23 cellular contexts compared by ENCODE assay signal in the genomic region with DNA sequence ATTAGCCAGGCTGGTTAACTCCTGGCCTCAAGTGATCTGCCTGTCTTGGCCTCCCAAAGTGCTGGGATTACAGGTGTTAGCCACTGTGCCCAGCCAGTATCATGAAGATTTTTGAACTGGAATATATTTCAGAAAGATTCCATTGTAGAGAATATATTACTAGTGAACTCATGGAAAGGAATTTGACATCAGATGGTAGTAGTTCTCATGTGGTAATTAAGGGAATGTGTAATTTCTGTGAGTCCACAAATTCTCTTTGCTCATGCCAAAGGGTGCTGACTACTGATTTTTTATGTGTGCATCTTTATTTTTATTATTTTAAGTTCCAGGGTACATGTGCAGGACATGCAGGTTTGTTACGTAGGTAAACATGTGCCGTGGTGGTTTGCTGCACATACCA. TPM values are rescaled to one million over a fixed set of nuclear protein-coding genes. Genes with fewer than 3 reads are reported as not detected.
A peak's percentile ranks its signal among the peaks of the same experiment; 100 is the strongest.
DNase-seq lines count a peak whose midpoint lies in the region; ATAC-seq and TF ChIP-seq lines count a peak whose summit lies in the region.
"Had no signal": no experiment of that assay in that cellular context is flagged by ENCODE, and none has a peak within 500 bp of the region (broad histone marks: within the 10 kb centered on the region; RNA-seq: fewer than 3 reads in every experiment).

No MANE protein-coding gene starts in this region.

- H3K9me3 ChIP-seq in mucosa of descending colon, result no peaks in the 10 kb centered on the region
- H3K9me3 ChIP-seq in MM.1S (replicated peaks; ENCODE audit: insufficient read depth, low read length), result no peaks in the 10 kb centered on the region
- H3K9me3 ChIP-seq: Peyer's patch, SJCRH30 had no signal

- no peaks in the 10 kb centered on the region for H3K4me1 ChIP-seq in mucosa of descending colon (ENCODE audit: low read depth)
- H3K4me1 ChIP-seq in MM.1S (ENCODE audit: low read length), result peaks cover 4% of the 10 kb centered on the region
- H3K4me1 ChIP-seq: Peyer's patch, SJCRH30 had no signal

- H2AFZ ChIP-seq in MM.1S (ENCODE audit: low read length), result no peak overlapping the region

- H3K27ac ChIP-seq in dorsolateral prefrontal cortex, result no peak overlapping the region
- no peak overlapping the region for H3K27ac ChIP-seq in MM.1S (ENCODE audit: low read length)
- H3K27ac ChIP-seq: HL-60, KMS-11, Peyer's patch, SJCRH30 had no signal

- no peak for TF ChIP-seq CTCF in mucosa of descending colon (IDR thresholded peaks at IDR 0.05)
- TF ChIP-seq CTCF in dorsolateral prefrontal cortex (IDR thresholded peaks at IDR 0.05 in 54 of 56, conservative IDR thresholded peaks at IDR 0.05 in 2 of 56; ENCODE audit: low read depth in 1 of 56, partially characterized antibody in 56 of 56), result no peak
- no peak for TF ChIP-seq CTCF in MM.1S (IDR thresholded peaks at IDR 0.05; ENCODE audit: low read length)

- peaks cover 18% of the 10 kb centered on the region; the same call in 1 of the 2 replicates for H4K20me1 ChIP-seq in MM.1S (ENCODE audit: insufficient read depth, low read length)

- no peak overlapping the region for H3K4me2 ChIP-seq in MM.1S (ENCODE audit: low read depth, low read length)
- H3K4me2 ChIP-seq: KMS-11 had no signal

- peaks cover 86% of the 10 kb centered on the region for H3K79me2 ChIP-seq in MM.1S (ENCODE audit: low read length)

- H3K4me3 ChIP-seq in mucosa of descending colon (no peak overlapping the region), dorsolateral prefrontal cortex (no peak overlapping the region), MM.1S (ENCODE audit: low read length) (no peak overlapping the region)
- H3K4me3 ChIP-seq: Peyer's patch, SJCRH30 had no signal

- no peaks in the 10 kb centered on the region for H3K36me3 ChIP-seq in mucosa of descending colon (ENCODE audit: low read depth)
- H3K36me3 ChIP-seq in MM.1S (replicated peaks; ENCODE audit: insufficient read depth, low read length), result peaks cover 21% of the 10 kb centered on the region; the same call in 1 of the 2 replicates
- H3K36me3 ChIP-seq: Peyer's patch had no signal

- DNase-seq in AG08396 (ENCODE audit: low spot score) (peak; percentile 32), GM04503 (ENCODE audit: low read depth) (peak; percentile 38), astrocyte of the hippocampus (ENCODE audit: low read depth, low spot score) (peak; percentile 16), iris pigment epithelial cell (ENCODE audit: low read depth) (peak; percentile 20), mucosa of descending colon (no peak), dorsolateral prefrontal cortex (no peak), MM.1S (no peak), germinal center (ENCODE audit: low spot score) (no peak)
- DNase-seq: CD4-positive, CD25-positive, alpha-beta regulatory T cell; DMS79; H7; NCI-H1105; NCI-H2029 treated with DMSO at 0.1 percent for 48 hours; NCI-H226; NCI-H524; NCI-H774; NK-92 treated with Interleukin-12 subunit alpha and Interleukin-12 subunit beta, amount 100 ng/mL, for 24 hours; Peyer's patch; SJCRH30; T-helper 1 cell had no signal

- intact Hi-C loops in mucosa of descending colon (cut with DNase I, micrococcal nuclease), result no loop called here
- intact Hi-C loops in dorsolateral prefrontal cortex (cut with DNase I), result no loop called here

- H3K9ac ChIP-seq in MM.1S (ENCODE audit: low read length), result no peak overlapping the region
- H3K9ac ChIP-seq: KMS-11 had no signal

- no peaks in the 10 kb centered on the region for H3K9me2 ChIP-seq in MM.1S (replicated peaks; ENCODE audit: insufficient read depth, low read length)

- no peak for ATAC-seq in mucosa of descending colon
- ATAC-seq: HepG2 had no signal

- peaks cover 2% of the 10 kb centered on the region; the same call in 1 of the 2 replicates for H3F3A ChIP-seq in MM.1S (ENCODE audit: insufficient read depth, low read length)

- peaks cover 0 to 6% (median 0%) of the 10 kb centered on the region in 45 donors for H3K27me3 ChIP-seq in dorsolateral prefrontal cortex
- H3K27me3 ChIP-seq in MM.1S (replicated peaks; ENCODE audit: insufficient read depth, low read length), result no peaks in the 10 kb centered on the region
- H3K27me3 ChIP-seq: Peyer's patch, SJCRH30 had no signal

RNA-seq across cellular contexts. Expression of a gene that starts 10.4 kb away (rescaled TPM):
- total RNA-seq in mucosa of descending colon, result 10 to 100 TPM in 1 of 3 donors, 1 to 10 TPM in 2; 1.4 to 12.0 (median 3.2) TPM
- 1 to 10 TPM in 24 of 120 experiments, under 1 TPM in 72, not detected in 24; 0.11 to 3.4 (median 0.62) TPM for total RNA-seq in dorsolateral prefrontal cortex

RNA-seq across cellular contexts. Expression of a gene that starts 10.6 kb away (rescaled TPM):
- total RNA-seq in mucosa of descending colon (10 to 100 TPM; 13.3 to 16.0 (median 13.3) TPM), dorsolateral prefrontal cortex (10 to 100 TPM in 119 of 120 experiments, 1 to 10 TPM in 1; 9.6 to 23.7 (median 16.5) TPM)

Comparison
In these comparisons a context has a peak if more than half of its experiments do, and no peak if none do; other contexts are left out.
1. DNase-seq: peak in AG08396 (single experiment), GM04503 (single experiment), astrocyte of the hippocampus (single experiment) and iris pigment epithelial cell (single experiment); none in mucosa of descending colon (0 of 3), dorsolateral prefrontal cortex (0 of 10), MM.1S (single experiment) and germinal center (single experiment).